21 cellular contexts compared by ENCODE assay signal in genomic region chr20:61733216-61733615, GRCh38.
A peak's percentile ranks its signal among the peaks of the same experiment; 100 is the strongest.
DNase-seq lines count a peak whose midpoint lies in the region; ATAC-seq, FAIRE-seq and TF ChIP-seq lines count a peak whose summit lies in the region.
"Had no signal": no experiment of that assay in that cellular context is flagged by ENCODE, and none has a peak within 500 bp of the region (broad histone marks: within the 10 kb centered on the region; RNA-seq: fewer than 3 reads in every experiment).

No MANE protein-coding gene starts in this region.

- intact Hi-C loops in HepG2 (cut with micrococcal nuclease; ENCODE audit: unreplicated experiment), result no loop called here
- intact Hi-C loops in activated T-helper 2 cell treated with anti-CD3 and anti-CD28 coated beads, Interferon-gamma antibody, Interleukin-2, Interleukin-4, amounts not matched to agents 10 μg/mL and 5 μg/mL and 100 μg/mL, durations not matched to agents 14 hours and 24 hours and 36 hours (cut with micrococcal nuclease), result no loop called here

- no peaks in the 10 kb centered on the region for H3K27me3 Mint-ChIP-seq in activated T-helper 2 cell treated with anti-CD3 and anti-CD28 coated beads, Interferon-gamma antibody, Interleukin-2, Interleukin-4, amounts not matched to agents 10 μg/mL and 5 μg/mL and 100 μg/mL, durations not matched to agents 14 hours and 24 hours and 36 hours (ENCODE audit: low read depth)
- H3K27me3 Mint-ChIP-seq in GM23338 (ENCODE audit: insufficient read depth, low read depth, poor library complexity), result peaks cover 12% of the 10 kb centered on the region

- no peak overlapping the region for H3K27ac Mint-ChIP-seq in activated T-helper 2 cell treated with anti-CD3 and anti-CD28 coated beads, Interferon-gamma antibody, Interleukin-2, Interleukin-4, amounts not matched to agents 10 μg/mL and 5 μg/mL and 100 μg/mL, durations not matched to agents 14 hours and 24 hours and 36 hours
- no peak overlapping the region for H3K27ac Mint-ChIP-seq in GM23338
- H3K27ac Mint-ChIP-seq: CD8-positive, alpha-beta T cell; H9; IgD-negative memory B cell had no signal

- no peak overlapping the region for H3K23ac ChIP-seq in neuronal stem cell (ENCODE audit: low read depth, low read length, poor library complexity)

- H2AK5ac ChIP-seq in neuronal stem cell (ENCODE audit: low read depth, low read length), result peak overlapping the region; percentile 78

- no peak overlapping the region for H2BK120ac ChIP-seq in neuronal stem cell (ENCODE audit: low read depth, low read length)

- TF ChIP-seq RAD21 in HepG2 (CRISPR knock-in tag; IDR thresholded peaks at IDR 0.05), result no peak

- H4K91ac ChIP-seq in neuronal stem cell (ENCODE audit: low read depth, low read length, poor library complexity), result peak overlapping the region; percentile 38

- H3K79me2 ChIP-seq in HepG2 (ENCODE audit: insufficient read depth, low read length) (no peaks in the 10 kb centered on the region), GM23338 (replicated peaks; ENCODE audit: insufficient read depth) (no peaks in the 10 kb centered on the region)

- 7% methylated on average over 13 of the region's 13 CpGs for WGBS in HepG2 (ENCODE audit: low lambda C conversion rate)
- WGBS in neuronal stem cell (ENCODE audit: extremely low coverage in 2 of 2, insufficient read length in 2 of 2, insufficient replicate concordance in 1 of 2), 2 donors, result no CpG with 5 or more reads among the region's 13 CpGs

- H3K4me1 ChIP-seq in BLaER1, result peaks cover 66% of the 10 kb centered on the region
- no peaks in the 10 kb centered on the region for H3K4me1 ChIP-seq in RWPE2 (ENCODE audit: insufficient read depth, poor library complexity, severe bottlenecking)
- H3K4me1 ChIP-seq in HepG2 (ENCODE audit: insufficient read depth, low read length), result no peaks in the 10 kb centered on the region
- H3K4me1 ChIP-seq in neuronal stem cell (ENCODE audit: control insufficient read depth in 2 of 2, insufficient read depth in 1 of 2, low read depth in 1 of 2, low read length in 2 of 2), result peaks cover 20 to 25% of the 10 kb centered on the region in 2 donors
- H3K4me1 ChIP-seq in GM23338 (ENCODE audit: insufficient read depth), result no peaks in the 10 kb centered on the region

- peak; percentile 83 for DNase-seq in RWPE2 (ENCODE audit: low spot score)
- DNase-seq in HepG2 (ENCODE audit: low spot score), result no peak
- DNase-seq in neuronal stem cell (ENCODE audit: low spot score), result no peak
- no peak for DNase-seq in activated T-helper 2 cell treated with anti-CD3 and anti-CD28 coated beads, Interferon-gamma antibody, Interleukin-2, Interleukin-4, amounts not matched to agents 10 μg/mL and 5 μg/mL and 100 μg/mL, durations not matched to agents 14 hours and 24 hours and 36 hours (ENCODE audit: low spot score)
- no peak for DNase-seq in GM23338 (ENCODE audit: low spot score)
- DNase-seq: ACHN; CD8-positive, alpha-beta T cell; COR-L47; DMS153; DMS79 treated with DMSO at 0.1 percent for 48 hours; EL; H9 had no signal

- FAIRE-seq in HepG2 (lab: Jason Lieb, UNC), result no peak
- FAIRE-seq: D721Med, G401.6, GM12891, GM19239 had no signal

- no peak for TF ChIP-seq CTCF in RWPE2 (IDR thresholded peaks at IDR 0.05; ENCODE audit: poor library complexity, severe bottlenecking)
- no peak for TF ChIP-seq CTCF in HepG2 (CRISPR knock-in tag; IDR thresholded peaks at IDR 0.05)
- no peak for TF ChIP-seq CTCF in GM23338 (conservative IDR thresholded peaks at IDR 0.05; ENCODE audit: low read depth in 2 of 2)

- ATAC-seq in RWPE2 (ENCODE audit: low read depth) (no peak), HepG2 (no peak), GM23338 (no peak), GM18520 (IDR thresholded peaks at IDR 0.05; ENCODE audit: unreplicated experiment) (no peak), GM18861 (IDR thresholded peaks at IDR 0.05; ENCODE audit: unreplicated experiment) (no peak)
- ATAC-seq: CD8-positive, alpha-beta T cell had no signal

- H2AFZ ChIP-seq in HepG2 (ENCODE audit: low read length), result no peak overlapping the region
- H2AFZ ChIP-seq in neuronal stem cell (ENCODE audit: low read length), result no peak overlapping the region
- H2AFZ ChIP-seq in GM23338, result no peak overlapping the region

- H3K4me3 ChIP-seq in BLaER1 (no peak overlapping the region), RWPE2 (ENCODE audit: severe bottlenecking) (no peak overlapping the region), HepG2 (replicated peaks in 1 of 3; ENCODE audit: insufficient read depth in 1 of 3, low read depth in 2 of 3, low read length in 3 of 3) (no peak overlapping the region), neuronal stem cell (ENCODE audit: low read length in 2 of 2) (no peak overlapping the region), GM23338 (no peak overlapping the region)

- H3K27ac ChIP-seq in BLaER1 (no peak overlapping the region), RWPE2 (ENCODE audit: poor library complexity, severe bottlenecking) (no peak overlapping the region), HepG2 (ENCODE audit: extremely low read length, insufficient read depth, low read length) (no peak overlapping the region), neuronal stem cell (replicated peaks; ENCODE audit: low read length) (no peak overlapping the region), GM23338 (ENCODE audit: low read depth) (no peak overlapping the region)
- H3K27ac ChIP-seq: C4-2B had no signal

- peak overlapping the region; percentile 44 for H3K18ac ChIP-seq in neuronal stem cell (ENCODE audit: low read length)

- H4K20me1 ChIP-seq in BLaER1, result peaks cover 31% of the 10 kb centered on the region
- H4K20me1 ChIP-seq in HepG2 (ENCODE audit: insufficient read depth, low read length), result no peaks in the 10 kb centered on the region
- H4K20me1 ChIP-seq in GM23338 (replicated peaks; ENCODE audit: insufficient read depth), result no peaks in the 10 kb centered on the region

- H3F3A ChIP-seq in GM23338 (replicated peaks; ENCODE audit: low read depth), result no peaks in the 10 kb centered on the region

- H3K4me3 Mint-ChIP-seq in activated T-helper 2 cell treated with anti-CD3 and anti-CD28 coated beads, Interferon-gamma antibody, Interleukin-2, Interleukin-4, amounts not matched to agents 10 μg/mL and 5 μg/mL and 100 μg/mL, durations not matched to agents 14 hours and 24 hours and 36 hours (ENCODE audit: low read depth), result no peak overlapping the region
- no peak overlapping the region for H3K4me3 Mint-ChIP-seq in GM23338
- H3K4me3 Mint-ChIP-seq: CD8-positive, alpha-beta T cell; H9; IgD-negative memory B cell had no signal

- no peaks in the 10 kb centered on the region for H3K9me2 ChIP-seq in GM23338 (ENCODE audit: insufficient read depth)

- H2BK12ac ChIP-seq in neuronal stem cell (ENCODE audit: low read length), result no peak overlapping the region

- H3K9me3 Mint-ChIP-seq in activated T-helper 2 cell treated with anti-CD3 and anti-CD28 coated beads, Interferon-gamma antibody, Interleukin-2, Interleukin-4, amounts not matched to agents 10 μg/mL and 5 μg/mL and 100 μg/mL, durations not matched to agents 14 hours and 24 hours and 36 hours, result no peaks in the 10 kb centered on the region
- no peaks in the 10 kb centered on the region for H3K9me3 Mint-ChIP-seq in GM23338
- H3K9me3 Mint-ChIP-seq: CD8-positive, alpha-beta T cell; H9; IgD-negative memory B cell had no signal

- no peaks in the 10 kb centered on the region for H3K4me1 Mint-ChIP-seq in activated T-helper 2 cell treated with anti-CD3 and anti-CD28 coated beads, Interferon-gamma antibody, Interleukin-2, Interleukin-4, amounts not matched to agents 10 μg/mL and 5 μg/mL and 100 μg/mL, durations not matched to agents 14 hours and 24 hours and 36 hours (ENCODE audit: low read depth)
- H3K4me1 Mint-ChIP-seq in GM23338, result peaks cover 6% of the 10 kb centered on the region

- POLR2A ChIA-PET in HepG2 (lab: Yijun Ruan, JAX), result no interaction called here

- H3K9ac ChIP-seq in BLaER1 (no peak overlapping the region), HepG2 (ENCODE audit: insufficient read depth, low read depth, low read length) (no peak overlapping the region), neuronal stem cell (ENCODE audit: low read depth, low read length, poor library complexity) (no peak overlapping the region)

- H2BK15ac ChIP-seq in neuronal stem cell (ENCODE audit: low read length), result peak overlapping the region; percentile 11

- CTCF ChIA-PET in HepG2 (lab: Yijun Ruan, JAX; ENCODE audit: low intra/inter-chr PET ratio, low total read pairs), result no interaction called here

- in situ Hi-C loops in HepG2 (cut with HindIII; ENCODE audit: extremely low pct_ligation_motif_present, low pct_unique_long_range_greater_than_20kb), result no loop called here

- no peak overlapping the region for H3K4ac ChIP-seq in neuronal stem cell (ENCODE audit: low read length)

- no TSS peak for BruUV-seq in HepG2 (replicated peaks; lab: Mats Ljungman, UMichigan)

- H3K36me3 ChIP-seq in BLaER1 (no peaks in the 10 kb centered on the region), RWPE2 (ENCODE audit: low read depth) (no peaks in the 10 kb centered on the region), HepG2 (replicated peaks in 1 of 2; ENCODE audit: control insufficient read depth in 1 of 2, insufficient read depth in 2 of 2, low read length in 2 of 2) (no peaks in the 10 kb centered on the region), neuronal stem cell (replicated peaks in 1 of 2; ENCODE audit: control insufficient read depth in 2 of 2, insufficient read depth in 2 of 2, low read length in 2 of 2) (no peaks in the 10 kb centered on the region), GM23338 (ENCODE audit: insufficient read depth) (no peaks in the 10 kb centered on the region)

- no peak for TF ChIP-seq EP300 in HepG2 (IDR thresholded peaks at IDR 0.05; ENCODE audit: low read depth in 2 of 2, low read length in 2 of 2)
- no peak for TF ChIP-seq EP300 in HepG2 (CRISPR knock-in tag; IDR thresholded peaks at IDR 0.05; ENCODE audit: borderline replicate concordance)

- peak overlapping the region; percentile 60 for H3K14ac ChIP-seq in neuronal stem cell (ENCODE audit: low read length)

- no peak overlapping the region for H4K8ac ChIP-seq in neuronal stem cell (ENCODE audit: low read depth, low read length)

- H3K4me2 ChIP-seq in BLaER1, result peak overlapping the region; percentile 97
- H3K4me2 ChIP-seq in HepG2 (ENCODE audit: low read depth, low read length), result no peak overlapping the region
- no peak overlapping the region for H3K4me2 ChIP-seq in neuronal stem cell (ENCODE audit: insufficient read depth, low read length, poor library complexity, severe bottlenecking)
- no peak overlapping the region for H3K4me2 ChIP-seq in GM23338

- TF ChIP-seq POLR2A in HepG2 (IDR thresholded peaks at IDR 0.05; ENCODE audit: insufficient read depth in 1 of 2, low read depth in 2 of 2, low read length in 2 of 2), result no peak

- H2BK5ac ChIP-seq in neuronal stem cell (ENCODE audit: low read length), result no peak overlapping the region

- H3K9me3 ChIP-seq in BLaER1 (no peaks in the 10 kb centered on the region), RWPE2 (ENCODE audit: severe bottlenecking) (no peaks in the 10 kb centered on the region), HepG2 (ENCODE audit: low read length) (no peaks in the 10 kb centered on the region), neuronal stem cell (replicated peaks in 1 of 2; ENCODE audit: control insufficient read depth in 2 of 2, insufficient read depth in 1 of 2, low read depth in 1 of 2, low read length in 2 of 2) (no peaks in the 10 kb centered on the region)

- 0 out of 2 replicates have a peak, but pooled peaks cover 6% of the 10 kb centered on the region for H3K27me3 ChIP-seq in BLaER1
- no peaks in the 10 kb centered on the region for H3K27me3 ChIP-seq in RWPE2 (ENCODE audit: insufficient read depth, poor library complexity, severe bottlenecking)
- H3K27me3 ChIP-seq in HepG2 (ENCODE audit: control insufficient read depth in 1 of 2, insufficient read depth in 2 of 2, low read length in 2 of 2), result peaks cover 44 to 96% of the 10 kb centered on the region in 2 experiments
- H3K27me3 ChIP-seq in neuronal stem cell (ENCODE audit: control insufficient read depth in 3 of 3, insufficient read depth in 3 of 3, low read depth in 1 of 3, low read length in 3 of 3), result no peaks in the 10 kb centered on the region
- no peaks in the 10 kb centered on the region for H3K27me3 ChIP-seq in GM23338 (ENCODE audit: insufficient read depth)

- no peaks in the 10 kb centered on the region for H3K79me1 ChIP-seq in neuronal stem cell (ENCODE audit: low read depth, low read length)

- no peaks in the 10 kb centered on the region for H3K36me3 Mint-ChIP-seq in activated T-helper 2 cell treated with anti-CD3 and anti-CD28 coated beads, Interferon-gamma antibody, Interleukin-2, Interleukin-4, amounts not matched to agents 10 μg/mL and 5 μg/mL and 100 μg/mL, durations not matched to agents 14 hours and 24 hours and 36 hours (ENCODE audit: low read depth)
- H3K36me3 Mint-ChIP-seq in GM23338 (ENCODE audit: low read depth), result no peaks in the 10 kb centered on the region
- H3K36me3 Mint-ChIP-seq: CD8-positive, alpha-beta T cell had no signal
